Comparison of ENCODE assay signal across 8 cellular contexts in the genomic region with DNA sequence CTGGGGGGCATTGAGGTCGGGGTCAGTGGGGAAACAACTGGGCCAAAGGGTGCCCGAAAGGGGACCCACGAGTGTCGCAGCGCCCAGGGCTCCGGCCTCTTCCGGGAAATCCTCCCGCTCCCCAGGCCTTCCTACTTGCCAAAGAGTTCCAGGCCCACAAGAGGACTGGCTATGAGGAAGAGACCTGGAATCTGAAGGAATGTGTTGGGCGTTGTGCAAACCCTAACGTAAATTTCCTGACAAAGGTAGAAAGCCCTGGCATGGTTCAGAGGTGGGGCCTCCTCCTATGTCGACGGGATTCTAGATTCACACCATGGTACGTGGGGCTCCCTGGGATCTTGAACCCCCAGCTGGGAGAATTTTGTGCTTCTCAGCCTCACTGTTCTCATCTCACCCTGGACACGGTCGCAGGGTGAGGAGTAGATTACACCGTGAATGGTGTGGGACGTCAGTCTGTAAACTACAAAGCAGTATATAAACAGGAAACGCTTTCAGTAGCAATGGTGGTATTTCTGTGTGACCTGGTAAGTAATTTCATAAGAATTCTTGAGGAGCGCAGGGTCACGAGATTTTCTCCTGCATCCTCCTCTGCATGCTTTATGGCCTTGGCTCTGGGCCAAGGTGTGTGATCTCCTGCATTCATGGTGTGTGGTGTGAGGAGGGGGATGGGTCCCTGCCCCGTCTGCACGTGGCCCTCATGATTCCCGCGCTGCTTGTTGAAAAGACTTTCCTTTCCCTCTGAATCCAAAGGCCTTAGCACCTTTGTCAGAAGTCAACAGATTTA. TPM values are rescaled to one million over a fixed set of nuclear protein-coding genes. Genes with fewer than 3 reads are reported as not detected.
DNase-seq lines count a peak whose midpoint lies in the region; ATAC-seq and TF ChIP-seq lines count a peak whose summit lies in the region.

No MANE protein-coding gene starts in this region.

- TF ChIP-seq CTCF in BE2C (IDR thresholded peaks at IDR 0.05; ENCODE audit: low read depth, low read length) (no peak), GM13977 (IDR thresholded peaks at IDR 0.05; ENCODE audit: extremely low read depth, insufficient read depth, missing control alignments) (no peak), dorsolateral prefrontal cortex (IDR thresholded peaks at IDR 0.05 in 54 of 56, conservative IDR thresholded peaks at IDR 0.05 in 2 of 56; ENCODE audit: low read depth in 1 of 56, partially characterized antibody in 56 of 56) (no peak), lung (IDR thresholded peaks at IDR 0.05; ENCODE audit: control extremely low read depth, extremely low read depth) (no peak), tibial artery (IDR thresholded peaks at IDR 0.05) (no peak)

- H3K4me3 ChIP-seq in BE2C (ENCODE audit: low read depth, low read length) (peak overlapping the region; percentile 23), dorsolateral prefrontal cortex (peak overlapping the region; percentile 29 to 77 (median 68)), lung (peak overlapping the region; percentile 76), tibial artery (peak overlapping the region; percentile 50 to 57)

- DNase-seq in BE2C (peak; percentile 48), GM13977 (ENCODE audit: low spot score) (peak; percentile 46), RPMI7951 (ENCODE audit: low read depth) (peak; percentile 35), dorsolateral prefrontal cortex (peak in 4 of 10 donors; percentile 27 to 42 (median 36)), lung (ENCODE audit: low spot score) (peak; percentile 66), tibial artery (no peak), NCI-H524 treated with DMSO at 0.1 percent for 48 hours (lab: John Stamatoyannopoulos, UW) (no peak), activated gamma-delta T cell treated with Interleukin-2 at 50 U/mL for 16 hours (no peak)

- H3K9me3 ChIP-seq in BE2C: no peaks in the 10 kb centered on the region
- H3K9me3 ChIP-seq in lung (ENCODE audit: control insufficient read depth in 2 of 2, insufficient read depth in 1 of 2, low read length in 1 of 2): peaks cover 0 to 3% of the 10 kb centered on the region in 2 donors
- H3K9me3 ChIP-seq in tibial artery: no peaks in the 10 kb centered on the region

- ATAC-seq in lung (ENCODE audit: insufficient read depth, low FRiP score): peak; percentile 58

- in situ Hi-C loops in GM13977 (cut with MboI; ENCODE audit: low pct_unique_long_range_greater_than_20kb, low sequenced_read_pairs, unreplicated experiment): no loop called here

- 8 to 9% methylated on average over 24 of the region's 24 CpGs for WGBS in lung, 2 donors

- H3K36me3 ChIP-seq in BE2C (no peaks in the 10 kb centered on the region), lung (ENCODE audit: control insufficient read depth in 2 of 2, insufficient read depth in 2 of 2, low read length in 2 of 2) (peaks cover 0 to 3% of the 10 kb centered on the region in 2 donors), tibial artery (peaks cover 0 to 20% (median 1%) of the 10 kb centered on the region in 3 donors)

- intact Hi-C loops in dorsolateral prefrontal cortex (cut with DNase I): no loop called here
- intact Hi-C loops in tibial artery (cut with DNase I; ENCODE audit: low total_unique reads): no loop called here

- H3K4me1 ChIP-seq in BE2C (no peaks in the 10 kb centered on the region), lung (ENCODE audit: control insufficient read depth in 2 of 2, insufficient read depth in 2 of 2, low read length in 2 of 2) (peaks cover 0 to 18% of the 10 kb centered on the region in 2 donors), tibial artery (peaks cover 0 to 24% (median 14%) of the 10 kb centered on the region in 4 donors)

- H3K27ac ChIP-seq in dorsolateral prefrontal cortex (peak overlapping the region in 52 of 59 donors; percentile 22 to 92 (median 78)), lung (ENCODE audit: low read depth in 1 of 2, low read length in 1 of 2) (peak overlapping the region; percentile 82 to 96), tibial artery (peak overlapping the region in 1 of 2 donors; percentile 40)

- H3K27me3 ChIP-seq in BE2C (no peaks in the 10 kb centered on the region), dorsolateral prefrontal cortex (peaks cover 0 to 4% (median 0%) of the 10 kb centered on the region in 45 donors), lung (ENCODE audit: control insufficient read depth, insufficient read depth) (no peaks in the 10 kb centered on the region), tibial artery (peaks cover 0 to 23% of the 10 kb centered on the region in 2 donors)

RNA-seq across cellular contexts. Expression of gene HSBP1L1, which starts 0.9 kb away (rescaled TPM):
- 12.1 TPM for polyA plus RNA-seq in BE2C (2012; ENCODE audit: insufficient read depth, insufficient read length, low read depth)
- 1.6 and 5.0 TPM in 2 replicates for total RNA-seq in RPMI7951 (2014; rRNA removed; shearing (Covaris generic))
- total RNA-seq in dorsolateral prefrontal cortex (10 to 100 TPM in 105 of 120 experiments, 1 to 10 TPM in 15; 5.7 to 22.6 (median 13.2) TPM), lung (10 to 100 TPM; 30.6 to 37.9 TPM)
- 10 to 100 TPM; 23.2 to 80.9 TPM for polyA plus RNA-seq in lung

RNA-seq across cellular contexts. Expression of gene SLC66A2, which starts 13.9 kb away (rescaled TPM):
- polyA plus RNA-seq in BE2C (2012; ENCODE audit: insufficient read depth, insufficient read length, low read depth): 17.6 TPM
- total RNA-seq in RPMI7951 (2014; rRNA removed; shearing (Covaris generic)): 15.4 and 19.6 TPM in 2 replicates
- total RNA-seq in dorsolateral prefrontal cortex (100 to 1,000 TPM in 40 of 120 experiments, 10 to 100 TPM in 80; 48.9 to 138 (median 96.6) TPM), lung (10 to 100 TPM; 26.5 to 69.8 TPM)
- polyA plus RNA-seq in lung: 10 to 100 TPM; 54.9 to 71.8 TPM

RNA-seq across cellular contexts. Expression of gene TXNL4A, which starts 23.1 kb away (rescaled TPM):
- polyA plus RNA-seq in BE2C (2012; ENCODE audit: insufficient read depth, insufficient read length, low read depth): 177 TPM
- total RNA-seq in RPMI7951 (2014; rRNA removed; shearing (Covaris generic)): 79.0 and 81.0 TPM in 2 replicates
- total RNA-seq in dorsolateral prefrontal cortex (100 to 1,000 TPM in 43 of 120 experiments, 10 to 100 TPM in 77; 68.3 to 133 (median 95.2) TPM), lung (100 to 1,000 TPM in 1 of 2 donors, 10 to 100 TPM in 1; 29.9 to 101 TPM)
- polyA plus RNA-seq in lung: 10 to 100 TPM; 84.1 to 86.2 TPM

Comparison
In these comparisons a context has a peak if more than half of its experiments do, and no peak if none do; other contexts are left out.
1. DNase-seq: peak in BE2C (single experiment), GM13977 (single experiment), RPMI7951 (single experiment) and lung (single experiment); none in tibial artery (0 of 2), NCI-H524 treated with DMSO at 0.1 percent for 48 hours (single experiment) and activated gamma-delta T cell treated with Interleukin-2 at 50 U/mL for 16 hours (single experiment).
2. H3K4me3 ChIP-seq: peak in every context shown above with its lines; median percentile 76 in lung; 68 in dorsolateral prefrontal cortex; 54 in tibial artery; 23 in BE2C.